12 cellular contexts compared by ENCODE assay signal in genomic region chr9:97487107-97487506, GRCh38. TPM values are rescaled to one million over a fixed set of nuclear protein-coding genes. Genes with fewer than 3 reads are reported as not detected.
DNase-seq lines count a peak whose midpoint lies in the region; ATAC-seq and TF ChIP-seq lines count a peak whose summit lies in the region.
"Had no signal": no experiment of that assay in that cellular context is flagged by ENCODE, and none has a peak within 500 bp of the region (broad histone marks: within the 10 kb centered on the region; RNA-seq: fewer than 3 reads in every experiment).

No MANE protein-coding gene starts in this region.

- CTCF ChIA-PET in PC-3 (lab: Charles Lee), result interaction anchor here (0.6 to 1.1 kb wide), 4 partner anchors 17 to 868 kb away, joined by 3 to 5 read pairs (median 4); no protein-coding TSS in a partner anchor

- no peaks in the 10 kb centered on the region for H3F3A ChIP-seq in PC-3 (ENCODE audit: low read length, unreplicated experiment)

- H3K4me3 ChIP-seq in heart left ventricle (no peak overlapping the region), PC-3 (ENCODE audit: low read length) (no peak overlapping the region), fibroblast of mammary gland (ENCODE audit: control insufficient read depth, low read depth, low read length) (no peak overlapping the region)
- H3K4me3 ChIP-seq: dorsolateral prefrontal cortex had no signal

- H3K4me1 ChIP-seq in heart left ventricle (no peaks in the 10 kb centered on the region), PC-3 (ENCODE audit: insufficient read depth, low read length) (peaks cover 6% of the 10 kb centered on the region; the same call in 1 of the 2 replicates)

- no peaks in the 10 kb centered on the region for H3K27me3 ChIP-seq in heart left ventricle
- H3K27me3 ChIP-seq in PC-3 (ENCODE audit: low read length), result no peaks in the 10 kb centered on the region
- H3K27me3 ChIP-seq: dorsolateral prefrontal cortex, neutrophil had no signal

- H3K27ac ChIP-seq in heart left ventricle (no peak overlapping the region), PC-3 (ENCODE audit: low read length) (no peak overlapping the region)
- H3K27ac ChIP-seq: dorsolateral prefrontal cortex, neutrophil had no signal

- peak in 8 of 12 donors; percentile 9 to 35 (median 24) for TF ChIP-seq CTCF in heart left ventricle (IDR thresholded peaks at IDR 0.05)
- peak; percentile 67 for TF ChIP-seq CTCF in PC-3 (conservative IDR thresholded peaks at IDR 0.05; ENCODE audit: low read depth, low read length)
- TF ChIP-seq CTCF in fibroblast of mammary gland (conservative IDR thresholded peaks at IDR 0.05; ENCODE audit: control insufficient read depth, insufficient read depth, low read depth, low read length), result peak; percentile 40

- WGBS in heart left ventricle, 4 donors, result 56 to 73% (median 64%) methylated on average over 2 of the region's 2 CpGs

- peaks cover 0 to 72% (median 28%) of the 10 kb centered on the region in 9 donors for H3K36me3 ChIP-seq in heart left ventricle
- H3K36me3 ChIP-seq in PC-3 (ENCODE audit: low read depth, low read length), result no peaks in the 10 kb centered on the region

- H3K9ac ChIP-seq in PC-3 (ENCODE audit: low read length), result no peak overlapping the region

- no peak overlapping the region for H3K4me2 ChIP-seq in PC-3 (ENCODE audit: low read length)

- no peaks in the 10 kb centered on the region for H3K9me2 ChIP-seq in PC-3 (replicated peaks; ENCODE audit: low read length)

- TF ChIP-seq POLR2A in heart left ventricle (IDR thresholded peaks at IDR 0.05), result no peak

- H3K9me3 ChIP-seq in heart left ventricle (peaks cover 0 to 18% (median under 1%) of the 10 kb centered on the region in 12 donors), PC-3 (ENCODE audit: low read length) (no peaks in the 10 kb centered on the region)
- H3K9me3 ChIP-seq: neutrophil had no signal

- H2AFZ ChIP-seq in PC-3 (ENCODE audit: low read length), result no peak overlapping the region

- no peak for ATAC-seq in heart left ventricle
- no peak for ATAC-seq in Right ventricle myocardium superior (ENCODE audit: poor library complexity)
- ATAC-seq in PC-3, result peak; percentile 70
- no peak for ATAC-seq in GM18867 (IDR thresholded peaks at IDR 0.05; ENCODE audit: unreplicated experiment)

- POLR2A ChIA-PET in PC-3 (lab: Charles Lee; ENCODE audit: unreplicated experiment), result no interaction called here

- intact Hi-C loops in heart left ventricle (cut with DNase I) (loop anchor here in 1 of 10 donors (5.0 kb wide), 1 partner anchor 125 kb away; no protein-coding TSS in a partner anchor), Right ventricle myocardium superior (cut with DNase I) (no loop called here), PC-3 (cut with micrococcal nuclease) (no loop called here)

- H3K79me2 ChIP-seq in PC-3 (ENCODE audit: low read length), result no peaks in the 10 kb centered on the region

- no peak for DNase-seq in heart left ventricle
- no peak for DNase-seq in Right ventricle myocardium superior
- DNase-seq in PC-3, result peak; percentile 66
- DNase-seq in fibroblast of mammary gland (ENCODE audit: low read depth), result peak; percentile 25
- DNase-seq in activated T-cell treated with anti-CD3 and anti-CD28 coated beads for 4 hours, result no peak
- DNase-seq in hypothalamus (lab: John Stamatoyannopoulos, UW), result no peak
- DNase-seq in Ammon's horn (ENCODE audit: low spot score), result no peak
- DNase-seq: activated gamma-delta T cell; CD4-positive, CD25-positive, alpha-beta regulatory T cell; dorsolateral prefrontal cortex had no signal

- H4K20me1 ChIP-seq in PC-3 (ENCODE audit: low read length), result no peaks in the 10 kb centered on the region

- BruUV-seq in PC-3 (replicated peaks; lab: Mats Ljungman, UMichigan), result no TSS peak

RNA-seq across cellular contexts. Expression of gene TMOD1, which starts 14.4 kb away (rescaled TPM):
- total RNA-seq in heart left ventricle, result 100 to 1,000 TPM; 106 to 201 (median 176) TPM
- 100 to 1,000 TPM in 1 of 2 donors, 10 to 100 TPM in 1; 96.4 to 136 TPM for polyA plus RNA-seq in heart left ventricle
- total RNA-seq in Right ventricle myocardium superior, result 192 TPM
- not detected in 2 replicates for total RNA-seq in PC-3 (2014; rRNA removed)

Comparison
In these comparisons a context has a peak if more than half of its experiments do, and no peak if none do; other contexts are left out.
1. DNase-seq: peak in PC-3 (single experiment) and fibroblast of mammary gland (single experiment); none in heart left ventricle (0 of 5), Right ventricle myocardium superior (single experiment), activated T-cell treated with anti-CD3 and anti-CD28 coated beads for 4 hours (single experiment), hypothalamus (0 of 51) and Ammon's horn (single experiment).
2. RNA of gene TMOD1, which starts 14.4 kb away (total RNA-seq): 192 TPM in Right ventricle myocardium superior (single experiment) and 106 to 201 TPM in heart left ventricle; not detected in PC-3; every median in the first group is over 100 times any median in the second.
3. Peak in every context shown above with its lines, with median percentiles within 50 percentile points of each other: CTCF ChIP-seq.